ENCODE assay signal across 12 cellular contexts in the genomic region with DNA sequence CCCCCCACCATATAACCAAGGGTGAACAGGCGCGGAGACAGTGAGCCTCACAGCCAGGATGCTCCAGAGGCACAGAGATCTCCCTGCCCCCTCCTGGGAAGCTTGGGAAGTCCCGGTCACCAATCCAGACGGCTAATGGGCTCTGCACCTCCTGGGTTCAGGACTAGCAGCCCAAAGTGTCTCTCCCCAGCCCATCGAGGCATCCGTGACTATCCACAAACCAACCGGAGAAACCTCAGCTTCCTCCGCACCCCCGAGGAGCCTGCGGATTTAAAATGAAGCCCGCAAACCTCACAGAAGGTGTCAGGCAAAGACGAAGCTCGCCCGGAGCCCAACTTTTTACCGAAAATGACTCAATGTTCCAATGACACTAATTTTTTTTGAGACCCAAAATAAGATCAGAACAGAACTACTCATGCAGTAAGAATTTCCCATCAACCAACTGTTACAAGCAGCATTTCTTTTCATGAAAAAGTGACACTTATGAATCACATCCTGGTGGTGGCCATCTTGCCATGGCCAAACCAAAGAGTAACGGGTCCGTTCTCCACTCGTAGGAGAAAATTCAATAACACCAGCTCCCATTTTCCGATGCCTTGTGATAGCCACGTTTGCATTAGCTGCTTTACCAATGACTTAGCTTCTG. TPM values are rescaled to one million over a fixed set of nuclear protein-coding genes. Genes with fewer than 3 reads are reported as not detected.
DNase-seq lines count a peak whose midpoint lies in the region; ATAC-seq and TF ChIP-seq lines count a peak whose summit lies in the region.
"Had no signal": no experiment of that assay in that cellular context is flagged by ENCODE, and none has a peak within 500 bp of the region (broad histone marks: within the 10 kb centered on the region; RNA-seq: fewer than 3 reads in every experiment).

No MANE protein-coding gene starts in this region.

- H3K9ac ChIP-seq in DND-41 (ENCODE audit: low read depth, low read length), result no peak overlapping the region
- no peak overlapping the region for H3K9ac ChIP-seq in rectal smooth muscle tissue (ENCODE audit: low read length)
- no peak overlapping the region for H3K9ac ChIP-seq in H9 (ENCODE audit: extremely low read depth, insufficient read length, low read length)

- no peak overlapping the region for H3K14ac ChIP-seq in H9 (ENCODE audit: insufficient read depth, low read length)

- H3K27ac ChIP-seq in DND-41 (ENCODE audit: low read length) (no peak overlapping the region), rectal smooth muscle tissue (ENCODE audit: low read depth, low read length) (peak overlapping the region; percentile 45), H9 (ENCODE audit: insufficient read length, low read depth, low read length) (no peak overlapping the region)

- H3K27me3 Mint-ChIP-seq in effector memory CD8-positive, alpha-beta T cell, result peaks cover 29 to 44% of the 10 kb centered on the region in 2 donors
- H3K27me3 Mint-ChIP-seq in H9 (ENCODE audit: low read depth), result peaks cover 24% of the 10 kb centered on the region

- peaks cover 5% of the 10 kb centered on the region for H3K79me1 ChIP-seq in H9 (ENCODE audit: insufficient read depth, low read depth, low read length, poor library complexity, severe bottlenecking)

- no peak overlapping the region for H2BK120ac ChIP-seq in H9 (ENCODE audit: low read depth, low read length, poor library complexity, severe bottlenecking)

- H3K4ac ChIP-seq in H9 (ENCODE audit: low read depth, low read length), result no peak overlapping the region

- DNase-seq in DND-41 (no peak), LHCN-M2 (ENCODE audit: low read depth) (peak; percentile 93), HPDE6-E6E7 (ENCODE audit: extremely low spot score) (no peak), H9 (no peak), NCI-H1048 (lab: John Stamatoyannopoulos, UW) (no peak)
- DNase-seq in effector memory CD8-positive, alpha-beta T cell, result no peak
- DNase-seq: activated effector memory CD4-positive, alpha-beta T cell treated with anti-CD3 and anti-CD28 coated beads, Interleukin-2, amount 50 U/mL, for 16 hours; erythroblast; mesendoderm; T-helper 1 cell had no signal

- H2BK5ac ChIP-seq in H9 (ENCODE audit: insufficient read length, low read length), result no peak overlapping the region

- no peak overlapping the region for H2BK12ac ChIP-seq in H9 (ENCODE audit: insufficient read length, low read depth, low read length)

- H3K56ac ChIP-seq in H9 (ENCODE audit: insufficient read length, low read depth, low read length), result no peak overlapping the region

- no peak overlapping the region for H3T11ph ChIP-seq in H9 (ENCODE audit: low read length)

- peak overlapping the region in 1 of 2 donors; percentile 33 for H3K4me3 Mint-ChIP-seq in effector memory CD8-positive, alpha-beta T cell
- peak overlapping the region in 1 of 2 experiments; percentile 34; a peak in 3 of 5 replicates for H3K4me3 Mint-ChIP-seq in H9

- H3K79me2 ChIP-seq in DND-41 (ENCODE audit: insufficient read depth, low read length) (peaks cover 71% of the 10 kb centered on the region), H9 (ENCODE audit: insufficient read depth, low read length) (peaks cover 6% of the 10 kb centered on the region; the same call in 1 of the 2 replicates)

- H3K9me3 ChIP-seq in DND-41 (ENCODE audit: insufficient read depth, low read length, severe bottlenecking), result no peaks in the 10 kb centered on the region
- no peaks in the 10 kb centered on the region for H3K9me3 ChIP-seq in H9 (ENCODE audit: control insufficient read depth, low read depth, low read length)

- H3K23ac ChIP-seq in H9 (ENCODE audit: insufficient read length, low read depth, low read length), result no peak overlapping the region

- peaks cover 15% of the 10 kb centered on the region for H3K23me2 ChIP-seq in H9 (ENCODE audit: insufficient read length, low read depth, low read length, poor library complexity, severe bottlenecking)

- no peak overlapping the region for H3K4me3 ChIP-seq in DND-41 (ENCODE audit: low read depth in 1 of 2, low read length in 2 of 2)
- H3K4me3 ChIP-seq in rectal smooth muscle tissue (ENCODE audit: low read length), result no peak overlapping the region

- no peak overlapping the region for H2BK15ac ChIP-seq in H9 (ENCODE audit: low read depth, low read length)

- H3K27me3 ChIP-seq in DND-41 (ENCODE audit: insufficient read depth, low read length, poor library complexity) (peaks cover 3% of the 10 kb centered on the region), rectal smooth muscle tissue (ENCODE audit: control insufficient read depth, insufficient read depth, low read length) (no peaks in the 10 kb centered on the region), H9 (ENCODE audit: insufficient read depth, low read length) (no peaks in the 10 kb centered on the region)

- peaks cover 56% of the 10 kb centered on the region for H3K36me3 ChIP-seq in DND-41 (ENCODE audit: insufficient read depth, low read length)
- peaks cover 7% of the 10 kb centered on the region for H3K36me3 ChIP-seq in rectal smooth muscle tissue (ENCODE audit: control insufficient read depth, insufficient read depth, low read length)

- H2AFZ ChIP-seq in DND-41 (ENCODE audit: low read depth, low read length), result no peak overlapping the region
- H2AFZ ChIP-seq in H9 (ENCODE audit: low read length), result no peak overlapping the region

- H4K5ac ChIP-seq in H9 (ENCODE audit: insufficient read length, low read depth, low read length), result no peak overlapping the region

- TF ChIP-seq CTCF in DND-41 (IDR thresholded peaks at IDR 0.05; ENCODE audit: borderline replicate concordance, extremely low read depth, low read length, poor library complexity, severe bottlenecking) (no peak), H9 (conservative IDR thresholded peaks at IDR 0.05) (no peak; the same call in 2 of the 3 replicates)

- no peak overlapping the region for H4K8ac ChIP-seq in H9 (replicated peaks; ENCODE audit: insufficient read length, low read depth, low read length)

- H4K20me1 ChIP-seq in DND-41 (ENCODE audit: insufficient read depth, low read length), result peaks cover 65% of the 10 kb centered on the region
- no peaks in the 10 kb centered on the region for H4K20me1 ChIP-seq in H9 (ENCODE audit: control insufficient read depth, insufficient read depth, insufficient read length)

- H3K18ac ChIP-seq in H9 (ENCODE audit: insufficient read length, low read depth, low read length), result no peak overlapping the region

- H3K4me1 ChIP-seq in DND-41 (ENCODE audit: insufficient read depth, low read length), result peaks cover 25% of the 10 kb centered on the region
- H3K4me1 ChIP-seq in rectal smooth muscle tissue (ENCODE audit: control insufficient read depth, insufficient read depth, low read length), result peaks cover 8% of the 10 kb centered on the region
- H3K4me1 ChIP-seq in H9 (ENCODE audit: insufficient read depth, low read length), result peaks cover 6% of the 10 kb centered on the region; the same call in 1 of the 2 replicates

- H2BK20ac ChIP-seq in H9 (ENCODE audit: low read depth, low read length, poor library complexity, severe bottlenecking), result no peak overlapping the region

- ATAC-seq in DND-41 (ENCODE audit: insufficient read depth, low read depth) (no peak), GM18498 (IDR thresholded peaks at IDR 0.05; ENCODE audit: unreplicated experiment) (no peak)
- ATAC-seq in effector memory CD8-positive, alpha-beta T cell (replicated peaks), result peak; percentile 34

- no peak overlapping the region for H4K91ac ChIP-seq in H9 (ENCODE audit: insufficient read length, low read depth, low read length)

- H3K9me3 Mint-ChIP-seq in effector memory CD8-positive, alpha-beta T cell, result no peaks in the 10 kb centered on the region
- no peaks in the 10 kb centered on the region; a peak in 1 of 5 replicates for H3K9me3 Mint-ChIP-seq in H9

- H3K27ac Mint-ChIP-seq in effector memory CD8-positive, alpha-beta T cell, result peak overlapping the region in 1 of 2 donors; percentile 74
- H3K27ac Mint-ChIP-seq in H9, result peak overlapping the region in 1 of 3 experiments; percentile 77; a peak in 2 of 7 replicates

- WGBS in H9 (ENCODE audit: extremely low coverage, insufficient read length, low lambda C conversion rate), result no CpG with 5 or more reads among the region's 20 CpGs

- no peak overlapping the region for H2AK5ac ChIP-seq in H9 (ENCODE audit: insufficient read length, low read length)

- peaks cover 12 to 13% of the 10 kb centered on the region in 2 donors for H3K4me1 Mint-ChIP-seq in effector memory CD8-positive, alpha-beta T cell (ENCODE audit: low read depth in 2 of 2)
- H3K4me1 Mint-ChIP-seq in H9, result peaks cover 33 to 39% of the 10 kb centered on the region in 2 experiments

- H3K4me2 ChIP-seq in DND-41 (ENCODE audit: insufficient read depth, low read length), result peak overlapping the region; percentile 15; the same call in 1 of the 2 replicates
- H3K4me2 ChIP-seq in H9 (ENCODE audit: insufficient read depth, insufficient read length, low read length), result no peak overlapping the region

- H3K36me3 Mint-ChIP-seq in effector memory CD8-positive, alpha-beta T cell (ENCODE audit: insufficient read depth), result peaks cover 3% of the 10 kb centered on the region
- H3K36me3 Mint-ChIP-seq in H9 (ENCODE audit: insufficient read depth in 1 of 3, low read depth in 3 of 3), result peaks cover 5 to 10% (median 6%) of the 10 kb centered on the region in 3 experiments

RNA-seq across cellular contexts. Expression of a gene that starts 6.0 kb away (rescaled TPM):
- 33.7 and 37.0 TPM in 2 replicates for total RNA-seq in LHCN-M2 (2014; rRNA removed)
- 40.0 TPM for polyA plus RNA-seq in LHCN-M2 (2012)
- total RNA-seq in H9 (2021), result 34.3 and 35.8 TPM in 2 replicates
